Comparison of ENCODE assay signal across 27 cellular contexts in genomic region chr14:51317373-51317772, GRCh38.
DNase-seq lines count a peak whose midpoint lies in the region; ATAC-seq, FAIRE-seq and TF ChIP-seq lines count a peak whose summit lies in the region.
"Had no signal": no experiment of that assay in that cellular context is flagged by ENCODE, and none has a peak within 500 bp of the region (broad histone marks: within the 10 kb centered on the region; RNA-seq: fewer than 3 reads in every experiment).

No MANE protein-coding gene starts in this region.

- H3K9me3 Mint-ChIP-seq in osteocyte (ENCODE audit: unreplicated experiment) = no peaks in the 10 kb centered on the region
- H3K9me3 Mint-ChIP-seq in H9 = no peaks in the 10 kb centered on the region

- H3K4me3 Mint-ChIP-seq in osteocyte (ENCODE audit: unreplicated experiment) (no peak overlapping the region), H9 (no peak overlapping the region)

- no peak overlapping the region for H3T11ph ChIP-seq in H9 (ENCODE audit: low read length)

- H3K23ac ChIP-seq in H9 (ENCODE audit: insufficient read length, low read depth, low read length) = no peak overlapping the region

- H4K91ac ChIP-seq in H9 (ENCODE audit: insufficient read length, low read depth, low read length) = no peak overlapping the region

- no peak overlapping the region for H2AK5ac ChIP-seq in H9 (ENCODE audit: insufficient read length, low read length)

- H2BK5ac ChIP-seq in H9 (ENCODE audit: insufficient read length, low read length) = no peak overlapping the region

- peaks cover 12% of the 10 kb centered on the region for H3K4me1 ChIP-seq in adipocyte (ENCODE audit: control insufficient read depth, insufficient read depth, low read length)
- H3K4me1 ChIP-seq in H9 (ENCODE audit: insufficient read depth, low read length) = no peaks in the 10 kb centered on the region
- H3K4me1 ChIP-seq: A549 had no signal

- H3K36me3 Mint-ChIP-seq in osteocyte (ENCODE audit: unreplicated experiment) (no peaks in the 10 kb centered on the region), H9 (ENCODE audit: insufficient read depth in 1 of 3, low read depth in 3 of 3) (no peaks in the 10 kb centered on the region)

- H3K4me1 Mint-ChIP-seq in osteocyte (ENCODE audit: unreplicated experiment) = peaks cover 43% of the 10 kb centered on the region
- H3K4me1 Mint-ChIP-seq in H9 = no peaks in the 10 kb centered on the region

- TF ChIP-seq CTCF in D721Med (IDR thresholded peaks at IDR 0.05; ENCODE audit: insufficient read depth, missing control alignments) (no peak), osteocyte (IDR thresholded peaks at IDR 0.05) (no peak), H9 (conservative IDR thresholded peaks at IDR 0.05) (no peak)

- no peak overlapping the region for H2BK120ac ChIP-seq in H9 (ENCODE audit: low read depth, low read length, poor library complexity, severe bottlenecking)

- H3K23me2 ChIP-seq in H9 (ENCODE audit: insufficient read length, low read depth, low read length, poor library complexity, severe bottlenecking) = no peaks in the 10 kb centered on the region

- H4K8ac ChIP-seq in H9 (replicated peaks; ENCODE audit: insufficient read length, low read depth, low read length) = no peak overlapping the region

- H4K5ac ChIP-seq in H9 (ENCODE audit: insufficient read length, low read depth, low read length) = no peak overlapping the region

- H3K27ac ChIP-seq in H9 (ENCODE audit: insufficient read length, low read depth, low read length) = no peak overlapping the region
- H3K27ac ChIP-seq: A549, RWPE1 had no signal

- H2BK15ac ChIP-seq in H9 (ENCODE audit: low read depth, low read length) = no peak overlapping the region

- H3K27me3 ChIP-seq in adipocyte (replicated peaks; ENCODE audit: control insufficient read depth, insufficient read depth, low read length) (no peaks in the 10 kb centered on the region), H9 (ENCODE audit: insufficient read depth, low read length) (no peaks in the 10 kb centered on the region)
- H3K27me3 ChIP-seq: BE2C had no signal

- H2AFZ ChIP-seq in H9 (ENCODE audit: low read length) = no peak overlapping the region

- no peak overlapping the region for H3K4me2 ChIP-seq in H9 (ENCODE audit: insufficient read depth, insufficient read length, low read length)
- H3K4me2 ChIP-seq: A549 had no signal

- no peak overlapping the region for H3K4ac ChIP-seq in H9 (ENCODE audit: low read depth, low read length)

- H3K9me3 ChIP-seq in adipocyte (ENCODE audit: control insufficient read depth, low read length) (no peaks in the 10 kb centered on the region), H9 (ENCODE audit: control insufficient read depth, low read depth, low read length) (no peaks in the 10 kb centered on the region)
- H3K9me3 ChIP-seq: A549, BE2C had no signal

- no peak overlapping the region for H2BK20ac ChIP-seq in H9 (ENCODE audit: low read depth, low read length, poor library complexity, severe bottlenecking)

- H3K4me3 ChIP-seq in adipocyte (ENCODE audit: low read length) = no peak overlapping the region
- H3K4me3 ChIP-seq: A549, GM12878 had no signal

- no CpG with 5 or more reads among the region's 2 CpGs for WGBS in H9 (ENCODE audit: extremely low coverage, insufficient read length, low lambda C conversion rate)

- no peaks in the 10 kb centered on the region for H3K79me2 ChIP-seq in H9 (ENCODE audit: insufficient read depth, low read length)

- H3K36me3 ChIP-seq in adipocyte (ENCODE audit: control insufficient read depth, insufficient read depth, low read length, severe bottlenecking) = no peaks in the 10 kb centered on the region
- H3K36me3 ChIP-seq: BE2C had no signal

- H2BK12ac ChIP-seq in H9 (ENCODE audit: insufficient read length, low read depth, low read length) = no peak overlapping the region

- H4K20me1 ChIP-seq in H9 (ENCODE audit: control insufficient read depth, insufficient read depth, insufficient read length) = no peaks in the 10 kb centered on the region

- ATAC-seq in HG03108 (IDR thresholded peaks at IDR 0.05; ENCODE audit: unreplicated experiment) = no peak
- ATAC-seq: A549, GM12878, HCT116, Panc1 had no signal

- H3K27me3 Mint-ChIP-seq in osteocyte (ENCODE audit: unreplicated experiment) (no peaks in the 10 kb centered on the region), H9 (ENCODE audit: low read depth) (no peaks in the 10 kb centered on the region)

- no peak overlapping the region for H3K18ac ChIP-seq in H9 (ENCODE audit: insufficient read length, low read depth, low read length)

- peak overlapping the region; percentile 76 for H3K27ac Mint-ChIP-seq in osteocyte (ENCODE audit: unreplicated experiment)
- H3K27ac Mint-ChIP-seq in H9 = no peak overlapping the region

- no peaks in the 10 kb centered on the region for H3K79me1 ChIP-seq in H9 (ENCODE audit: insufficient read depth, low read depth, low read length, poor library complexity, severe bottlenecking)

- H3K56ac ChIP-seq in H9 (ENCODE audit: insufficient read length, low read depth, low read length) = no peak overlapping the region

- H3K9ac ChIP-seq in adipocyte (ENCODE audit: low read length) = no peak overlapping the region
- H3K9ac ChIP-seq in H9 (ENCODE audit: extremely low read depth, insufficient read length, low read length) = no peak overlapping the region

- DNase-seq in D721Med (ENCODE audit: insufficient read length, low spot score) = no peak
- peak; percentile 58 for DNase-seq in adipocyte (ENCODE audit: low read depth)
- DNase-seq in osteocyte (ENCODE audit: extremely low spot score, unreplicated experiment) = no peak
- no peak for DNase-seq in posterior vena cava (ENCODE audit: low spot score)
- no peak for DNase-seq in COR-L47 (lab: John Stamatoyannopoulos, UW)
- no peak for DNase-seq in H9
- DNase-seq: BE2C, GDM1, GOT3, Karpas-422, NCI-H1092 treated with DMSO at 0.1 percent for 48 hours, NCI-H1436, NCI-H187, NCI-H2081 treated with DMSO at 0.1 percent for 48 hours, NCI-H2171, NCI-H226, NCI-H510A, NCI-H69, SHP77, SW 1271 had no signal

- no peak overlapping the region for H3K14ac ChIP-seq in H9 (ENCODE audit: insufficient read depth, low read length)

- intact Hi-C loops in posterior vena cava (cut with DNase I) = no loop called here

- FAIRE-seq in D721Med (lab: Jason Lieb, UNC) = peak; percentile 38
- FAIRE-seq in endometrium (lab: Jason Lieb, UNC) = peak; percentile 39
- FAIRE-seq: GM12878 had no signal
